Comparison of ENCODE assay signal across 9 cellular contexts in genomic region chr17:33647976-33648375, GRCh38.
DNase-seq lines count a peak whose midpoint lies in the region; ATAC-seq, FAIRE-seq and TF ChIP-seq lines count a peak whose summit lies in the region.
"Had no signal": no experiment of that assay in that cellular context is flagged by ENCODE, and none has a peak within 500 bp of the region (broad histone marks: within the 10 kb centered on the region; RNA-seq: fewer than 3 reads in every experiment).

No MANE protein-coding gene starts in this region.

- H2AFZ ChIP-seq in K562 (ENCODE audit: low read depth, low read length): no peak overlapping the region

- CTCF ChIA-PET in K562 (lab: Yijun Ruan, JAX; ENCODE audit: low intra/inter-chr PET ratio): no interaction called here

- TF ChIP-seq POLR2A in K562 (conservative IDR thresholded peaks at IDR 0.05): no peak

- no peaks in the 10 kb centered on the region for H3K9me3 Mint-ChIP-seq in activated CD4-positive, alpha-beta T cell treated with anti-CD3 and anti-CD28 coated beads, Interleukin-2, amount 10 ng/mL, durations not matched to agents 24 days and 14 days

- peaks cover 7% of the 10 kb centered on the region; the same call in 1 of the 2 replicates for H4K20me1 ChIP-seq in K562 (replicated peaks; ENCODE audit: control insufficient read depth, insufficient read depth, low read length)

- TF ChIP-seq EP300 in K562 (IDR thresholded peaks at IDR 0.05; ENCODE audit: low read length): no peak

- intact Hi-C loops in K562 (cut with micrococcal nuclease): no loop called here
- intact Hi-C loops in activated CD4-positive, alpha-beta T cell treated with anti-CD3 and anti-CD28 coated beads, Interleukin-2, amount 10 ng/mL, durations not matched to agents 24 days and 14 days (cut with micrococcal nuclease): no loop called here

- H3K36me3 ChIP-seq in K562 (ENCODE audit: control insufficient read depth, insufficient read depth, low read length) (no peaks in the 10 kb centered on the region), liver (ENCODE audit: control insufficient read depth in 4 of 4, insufficient read depth in 3 of 4, low read depth in 1 of 4, low read length in 3 of 4) (no peaks in the 10 kb centered on the region)

- ATAC-seq in K562 (peak; percentile 82), HG02884 (IDR thresholded peaks at IDR 0.05; ENCODE audit: unreplicated experiment) (no peak)

- H3K27ac ChIP-seq in K562 (ENCODE audit: extremely low read depth, low read depth, low read length) (no peak overlapping the region), liver (ENCODE audit: low read depth in 1 of 2, low read length in 2 of 2) (no peak overlapping the region)

- H3K4me2 ChIP-seq in K562 (ENCODE audit: insufficient read depth, low read length): no peak overlapping the region

- H3K4me1 Mint-ChIP-seq in activated CD4-positive, alpha-beta T cell treated with anti-CD3 and anti-CD28 coated beads, Interleukin-2, amount 10 ng/mL, durations not matched to agents 24 days and 14 days: peaks cover 2% of the 10 kb centered on the region

- H3K9me1 ChIP-seq in K562 (ENCODE audit: control insufficient read depth, insufficient read depth, low read length): no peaks in the 10 kb centered on the region

- H3K4me3 Mint-ChIP-seq in activated CD4-positive, alpha-beta T cell treated with anti-CD3 and anti-CD28 coated beads, Interleukin-2, amount 10 ng/mL, durations not matched to agents 24 days and 14 days: no peak overlapping the region
- H3K4me3 Mint-ChIP-seq: IgD-negative memory B cell had no signal

- TF ChIP-seq RAD21 in K562 (CRISPR knock-in tag; conservative IDR thresholded peaks at IDR 0.05 in 1 of 2, IDR thresholded peaks at IDR 0.05 in 1 of 2) (peak; percentile 8 to 47; a peak in 2 of 4 replicates), liver (IDR thresholded peaks at IDR 0.05) (peak; percentile 54)

- H3K4me3 ChIP-seq in HFF-Myc (replicated peaks; ENCODE audit: low read depth, low read length) (no peak overlapping the region), K562 (no peak overlapping the region), liver (ENCODE audit: low read depth in 1 of 3, low read length in 3 of 3) (no peak overlapping the region)

- H3K9me3 ChIP-seq in K562 (replicated peaks; ENCODE audit: control insufficient read depth, insufficient read depth, low read depth, low read length) (no peaks in the 10 kb centered on the region), liver (ENCODE audit: control insufficient read depth in 4 of 4, low read length in 3 of 4) (no peaks in the 10 kb centered on the region)

- no peaks in the 10 kb centered on the region for H3K79me2 ChIP-seq in K562 (ENCODE audit: control insufficient read depth, insufficient read depth, low read length)

- H3K27ac Mint-ChIP-seq in activated CD4-positive, alpha-beta T cell treated with anti-CD3 and anti-CD28 coated beads, Interleukin-2, amount 10 ng/mL, durations not matched to agents 24 days and 14 days: no peak overlapping the region
- H3K27ac Mint-ChIP-seq: IgD-negative memory B cell had no signal

- H3K4me1 ChIP-seq in K562 (replicated peaks in 1 of 2; ENCODE audit: control insufficient read depth in 2 of 2, insufficient read depth in 2 of 2, low read length in 2 of 2): no peaks in the 10 kb centered on the region
- H3K4me1 ChIP-seq in liver (ENCODE audit: control insufficient read depth in 4 of 4, insufficient read depth in 4 of 4, low read length in 3 of 4): no peaks in the 10 kb centered on the region

- FAIRE-seq in K562 (lab: Jason Lieb, UNC): peak; percentile 66

- H3K9ac ChIP-seq in K562 (ENCODE audit: insufficient read depth in 1 of 2, low read depth in 2 of 2, low read length in 2 of 2) (no peak overlapping the region), liver (ENCODE audit: low read depth in 1 of 2, low read length in 2 of 2) (no peak overlapping the region)

- H3K27me3 Mint-ChIP-seq in activated CD4-positive, alpha-beta T cell treated with anti-CD3 and anti-CD28 coated beads, Interleukin-2, amount 10 ng/mL, durations not matched to agents 24 days and 14 days: peaks cover 10% of the 10 kb centered on the region

- H3K36me3 Mint-ChIP-seq in activated CD4-positive, alpha-beta T cell treated with anti-CD3 and anti-CD28 coated beads, Interleukin-2, amount 10 ng/mL, durations not matched to agents 24 days and 14 days (ENCODE audit: low read depth): no peaks in the 10 kb centered on the region
- H3K36me3 Mint-ChIP-seq: IgD-negative memory B cell had no signal

- DNase-seq in AG20443 (ENCODE audit: low spot score): peak; percentile 45
- no peak for DNase-seq in HFF-Myc (ENCODE audit: extremely low read depth, low read depth)
- peak in 2 of 4 experiments; percentile 33 to 36 for DNase-seq in K562 (ENCODE audit: extremely low read depth in 1 of 4, low spot score in 3 of 4)
- no peak for DNase-seq in stimulated activated naive CD4-positive, alpha-beta T cell treated with Interleukin-2 at 50 U/mL for 16 hours (lab: John Stamatoyannopoulos, UW)
- DNase-seq in activated CD4-positive, alpha-beta T cell treated with anti-CD3 and anti-CD28 coated beads, Interleukin-2, amount 10 ng/mL, durations not matched to agents 24 days and 14 days: no peak
- DNase-seq in central memory CD4-positive, alpha-beta T cell: no peak

- TF ChIP-seq CTCF in HFF-Myc (IDR thresholded peaks at IDR 0.05; ENCODE audit: low read depth, low read length, missing control alignments) (peak; percentile 12), K562 (IDR thresholded peaks at IDR 0.05 in 2 of 3, conservative IDR thresholded peaks at IDR 0.05 in 1 of 3; ENCODE audit: insufficient read depth in 2 of 3, low read depth in 1 of 3, low read length in 3 of 3) (peak; percentile 53 to 67 (median 65)), liver (IDR thresholded peaks at IDR 0.05; ENCODE audit: low read depth, low read length, missing input control) (peak; percentile 24)

- in situ Hi-C loops in K562 (cut with MboI): no loop called here

- BruUV-seq in K562 (replicated peaks; lab: Mats Ljungman, UMichigan): no TSS peak

- H3K27me3 ChIP-seq in K562 (ENCODE audit: control insufficient read depth in 2 of 2, insufficient read depth in 2 of 2, low read length in 2 of 2) (no peaks in the 10 kb centered on the region; a peak in 1 of 5 replicates), liver (ENCODE audit: control insufficient read depth in 4 of 4, insufficient read depth in 4 of 4, low read length in 3 of 4) (peaks cover 0 to 10% (median 5%) of the 10 kb centered on the region in 4 donors)

- WGBS in K562 (ENCODE audit: insufficient coverage, low coverage, missing lambda C conversion rate): 0% methylated on average over 2 of the region's 2 CpGs
- 32% methylated on average over 2 of the region's 2 CpGs for WGBS in liver

- POLR2A ChIA-PET in K562 (lab: Yijun Ruan, JAX): interaction anchor here (0.6 to 1.2 kb wide), 4 partner anchors 173 to 593 kb away, joined by 3 read pairs; no protein-coding TSS in a partner anchor

TF ChIP-seq in K562, 482 proteins besides CTCF, POLR2A, EP300 and RAD21:
- no peak for TF ChIP-seq CREB5 (CRISPR knock-in tag; IDR thresholded peaks at IDR 0.05)
- no peak for TF ChIP-seq MBD2 (IDR thresholded peaks at IDR 0.05; ENCODE audit: borderline replicate concordance, low read depth)
- peak; percentile 45 for TF ChIP-seq SMC3 (conservative IDR thresholded peaks at IDR 0.05; ENCODE audit: insufficient read depth, low read depth, low read length)

TF ChIP-seq in liver, 16 proteins besides CTCF, POLR2A, EP300 and RAD21 (continues in another document):
- TF ChIP-seq EGR1 (IDR thresholded peaks at IDR 0.05; ENCODE audit: low read depth in 2 of 2) (no peak), TAF1 (conservative IDR thresholded peaks at IDR 0.05) (no peak), JUND (IDR thresholded peaks at IDR 0.05) (no peak), ZBTB33 (IDR thresholded peaks at IDR 0.05) (no peak), REST (IDR thresholded peaks at IDR 0.05) (no peak), SP1 (IDR thresholded peaks at IDR 0.05) (no peak), FOXA1 (IDR thresholded peaks at IDR 0.05) (no peak), HNF4G (IDR thresholded peaks at IDR 0.05) (no peak), RXRA (IDR thresholded peaks at IDR 0.05) (no peak)

Comparison
In these comparisons a context has a peak if more than half of its experiments do, and no peak if none do; other contexts are left out.
1. CTCF ChIP-seq: peak in every context shown above with its lines; median percentile 65 in K562; 24 in liver; 12 in HFF-Myc.